In the genomic region with DNA sequence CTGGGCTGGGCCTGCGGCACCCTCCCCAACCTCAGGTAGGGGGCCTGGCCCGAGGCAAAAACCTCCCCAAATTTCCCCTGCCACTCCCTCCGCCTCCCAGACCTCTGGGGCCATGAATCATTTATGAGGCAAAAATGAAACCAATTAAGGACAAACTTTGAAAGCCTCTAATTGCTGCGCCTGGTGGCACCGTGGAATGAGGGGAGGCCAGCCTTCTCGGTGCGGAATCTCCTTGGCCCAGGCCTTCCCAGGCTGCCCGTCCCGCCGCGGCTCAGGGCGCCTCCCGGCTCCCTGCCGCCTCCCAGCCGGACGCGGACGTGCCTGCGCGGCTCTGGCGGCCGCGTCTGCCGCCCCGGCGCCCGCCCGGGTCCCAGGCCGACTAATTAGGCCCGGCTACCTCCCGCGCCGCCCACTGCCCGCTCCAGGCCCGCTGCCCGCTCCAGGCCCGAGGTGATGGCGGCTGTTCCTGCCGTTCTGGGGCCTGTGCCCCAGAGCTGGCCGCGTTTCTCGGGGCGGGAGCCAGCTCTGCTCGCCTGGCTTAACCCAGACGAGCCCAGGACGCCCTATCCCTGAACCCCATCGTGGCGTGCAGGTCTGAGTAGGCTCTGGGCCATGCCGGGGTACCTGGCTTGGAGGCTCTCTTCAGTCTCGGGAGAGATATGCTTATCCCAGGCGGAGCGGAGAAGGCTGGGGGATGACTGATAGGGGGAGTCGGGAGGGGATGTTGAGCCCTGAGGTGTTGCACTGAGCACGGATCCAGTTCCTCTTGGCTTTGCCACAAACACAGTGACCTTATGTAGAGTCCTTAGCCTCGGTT, we compare ENCODE assay signal across 8 cellular contexts. TPM values are rescaled to one million over a fixed set of nuclear protein-coding genes. Genes with fewer than 3 reads are reported as not detected.
A peak's percentile ranks its signal among the peaks of the same experiment; 100 is the strongest.
DNase-seq lines count a peak whose midpoint lies in the region; ATAC-seq, FAIRE-seq and TF ChIP-seq lines count a peak whose summit lies in the region.

No MANE protein-coding gene starts in this region.

- H3K9me3 ChIP-seq in HAP-1, result no peaks in the 10 kb centered on the region
- no peaks in the 10 kb centered on the region for H3K9me3 ChIP-seq in H1 (ENCODE audit: insufficient read depth in 2 of 2, low read depth in 1 of 2, low read length in 1 of 2)

- no peak overlapping the region for H2BK20ac ChIP-seq in H1 (ENCODE audit: low read length)

- H3K18ac ChIP-seq in H1 (ENCODE audit: extremely low read depth, low read length), result peak overlapping the region; percentile 87

- H3K4me3 ChIP-seq in HAP-1, result peak overlapping the region; percentile 17
- H3K4me3 ChIP-seq in H1 (ENCODE audit: extremely low read depth in 1 of 4, insufficient read depth in 2 of 4, low read depth in 3 of 4, low read length in 4 of 4), result peak overlapping the region in 1 of 4 experiments; percentile 48; a peak in 4 of 8 replicates
- peak overlapping the region; percentile 36 for H3K4me3 ChIP-seq in urinary bladder (ENCODE audit: low read depth, low read length)

- POLR2A ChIA-PET in H1 (lab: Charles Lee; ENCODE audit: partially characterized antibody), result interaction anchor here (0.8 to 2.5 kb wide), 10 partner anchors 10 to 40 kb away, joined by 3 to 13 read pairs (median 4); partner anchors contain the start of gene CXXC5

- 41% methylated on average over 24 of the region's 55 CpGs; no CpG with 5 or more reads in 1 of the 2 experiments for WGBS in H1 (ENCODE audit: extremely low coverage in 1 of 2, insufficient coverage in 1 of 2, insufficient read length in 1 of 2, insufficient replicate concordance in 2 of 2, low coverage in 1 of 2, low lambda C conversion rate in 2 of 2, missing lambda C conversion rate in 1 of 2), 2 experiments
- WGBS in urinary bladder, result 5% methylated on average over 55 of the region's 55 CpGs

- H3K79me1 ChIP-seq in H1 (ENCODE audit: low read depth, low read length), result peaks cover 30% of the 10 kb centered on the region

- peaks cover 18% of the 10 kb centered on the region for H3K4me1 ChIP-seq in HAP-1
- H3K4me1 ChIP-seq in H1 (replicated peaks in 1 of 4; ENCODE audit: control insufficient read depth in 3 of 4, insufficient read depth in 4 of 4, low read length in 3 of 4), result peaks cover 12 to 61% (median 45%) of the 10 kb centered on the region in 4 experiments
- H3K4me1 ChIP-seq in urinary bladder (ENCODE audit: insufficient read depth), result no peaks in the 10 kb centered on the region

- peak overlapping the region; percentile 78; the same call in 1 of the 2 replicates for H4K8ac ChIP-seq in H1 (ENCODE audit: extremely low read depth, insufficient read depth, low read length)

- FAIRE-seq in H1 (lab: Jason Lieb, UNC), result no peak

- H2BK12ac ChIP-seq in H1 (ENCODE audit: low read depth, low read length), result no peak overlapping the region

- no peak overlapping the region for H2BK120ac ChIP-seq in H1 (replicated peaks; ENCODE audit: low read depth, low read length)

- H4K91ac ChIP-seq in H1 (replicated peaks; ENCODE audit: insufficient read length, low read length), result no peak overlapping the region

- H3K23ac ChIP-seq in H1 (ENCODE audit: insufficient read length), result no peak overlapping the region

- TF ChIP-seq POLR2A in H1 (IDR thresholded peaks at IDR 0.05; ENCODE audit: control extremely low read depth in 1 of 2, low read depth in 2 of 2, low read length in 2 of 2), result no peak

- peak; percentile 54 to 57 for ATAC-seq in activated CD4-positive, CD25-positive, alpha-beta regulatory T cell treated with anti-CD3 and anti-CD28 coated beads, Interleukin-2, amount 50 U/mL, for 24 hours
- ATAC-seq in HG02798 (IDR thresholded peaks at IDR 0.05; ENCODE audit: poor library complexity, unreplicated experiment), result no peak

- H3K27ac ChIP-seq in H1 (ENCODE audit: low read depth, low read length) (no peak overlapping the region), urinary bladder (ENCODE audit: low read depth) (peak overlapping the region; percentile 83)

- peak overlapping the region in 1 of 4 experiments; percentile 27; a peak in 1 of 7 replicates for H3K9ac ChIP-seq in H1 (replicated peaks in 1 of 4; ENCODE audit: extremely low read depth in 1 of 4, low read depth in 3 of 4, low read length in 3 of 4)

- no peak overlapping the region for H2BK5ac ChIP-seq in H1 (ENCODE audit: low read depth, low read length)

- H4K5ac ChIP-seq in H1 (ENCODE audit: insufficient read length, low read depth, low read length), result no peak overlapping the region

- peak; percentile 61 for DNase-seq in AG08395 (ENCODE audit: low spot score)
- peak; percentile 30 to 51 for DNase-seq in HAP-1 (ENCODE audit: low spot score in 2 of 2)
- no peak for DNase-seq in H1 (ENCODE audit: low read depth in 1 of 2, low spot score in 2 of 2)
- peak; percentile 56 for DNase-seq in myocyte (ENCODE audit: low read depth)
- DNase-seq in T-helper 9 cell, result no peak

- 0 out of 2 replicates have a peak overlapping the region, but pooled peaks have one; percentile 4 for H2AK5ac ChIP-seq in H1 (ENCODE audit: low read depth, low read length)

- H2AFZ ChIP-seq in H1 (ENCODE audit: low read length), result no peak overlapping the region

- TF ChIP-seq RAD21 in H1 (IDR thresholded peaks at IDR 0.05 in 1 of 2, conservative IDR thresholded peaks at IDR 0.05 in 1 of 2; ENCODE audit: low read depth in 2 of 2, low read length in 2 of 2), result no peak

- in situ Hi-C loops in HAP-1 (cut with MboI; ENCODE audit: low sequenced_read_pairs), result no loop called here

- H3K4ac ChIP-seq in H1 (replicated peaks; ENCODE audit: insufficient read length, low read depth, low read length), result no peak overlapping the region

- H3K79me2 ChIP-seq in H1 (ENCODE audit: control insufficient read depth in 1 of 2, insufficient read depth in 2 of 2, low read length in 2 of 2), result peaks cover 15 to 96% of the 10 kb centered on the region in 2 experiments

- 0 out of 2 replicates have a peak overlapping the region, but pooled peaks have one; percentile 81 for H2BK15ac ChIP-seq in H1 (ENCODE audit: low read length)

- no peak overlapping the region for H3K14ac ChIP-seq in H1 (ENCODE audit: insufficient read length)

- no peak overlapping the region for H3K56ac ChIP-seq in H1 (replicated peaks; ENCODE audit: insufficient read length, low read depth, low read length)

- peaks cover 59 to 75% of the 10 kb centered on the region in 2 experiments for H4K20me1 ChIP-seq in H1 (replicated peaks in 1 of 2; ENCODE audit: control insufficient read depth in 1 of 2, insufficient read depth in 2 of 2, low read length in 2 of 2)

- CTCF ChIA-PET in H1 (lab: Charles Lee; ENCODE audit: partially characterized antibody), result interaction anchor here (1.1 to 17.2 kb wide), 8 partner anchors 10 to 97 kb away, joined by 4 to 171 read pairs (median 6); no protein-coding TSS in a partner anchor

- TF ChIP-seq CTCF in H1 (IDR thresholded peaks at IDR 0.05; ENCODE audit: control extremely low read depth in 1 of 3, insufficient read depth in 1 of 3, low read depth in 1 of 3, low read length in 3 of 3), result no peak

- H3K4me2 ChIP-seq in H1 (ENCODE audit: insufficient read depth in 1 of 2, low read depth in 2 of 2, low read length in 2 of 2), result peak overlapping the region; percentile 19 to 57; a peak in 3 of 4 replicates

- no peaks in the 10 kb centered on the region; the same call in none of the 2 replicates for H3K23me2 ChIP-seq in H1 (ENCODE audit: low read depth, low read length)

- H3K27me3 ChIP-seq in HAP-1 (ENCODE audit: low read depth) (no peaks in the 10 kb centered on the region), H1 (replicated peaks in 1 of 4; ENCODE audit: control insufficient read depth in 3 of 4, extremely low read depth in 1 of 4, insufficient read depth in 3 of 4, low read length in 3 of 4) (no peaks in the 10 kb centered on the region)

- TF ChIP-seq EP300 in H1 (IDR thresholded peaks at IDR 0.05; ENCODE audit: borderline replicate concordance in 1 of 2, low read depth in 2 of 2, low read length in 2 of 2), result no peak

- H3K36me3 ChIP-seq in HAP-1 (replicated peaks) (no peaks in the 10 kb centered on the region), H1 (ENCODE audit: control insufficient read depth in 2 of 4, insufficient read depth in 4 of 4, low read length in 3 of 4) (no peaks in the 10 kb centered on the region), urinary bladder (ENCODE audit: insufficient read depth) (no peaks in the 10 kb centered on the region)

TF ChIP-seq in H1, 55 proteins besides CTCF, POLR2A, EP300 and RAD21:
- no peak for TF ChIP-seq GTF2F1 (IDR thresholded peaks at IDR 0.05; ENCODE audit: borderline replicate concordance, low read depth, low read length)
- TF ChIP-seq GABPA (IDR thresholded peaks at IDR 0.05; ENCODE audit: borderline replicate concordance, insufficient read depth, low read length), result peak; percentile 35; the same call in 1 of the 2 replicates
- TF ChIP-seq ATF3 (IDR thresholded peaks at IDR 0.05; ENCODE audit: insufficient read depth, low read depth, low read length), result no peak
- TF ChIP-seq SUZ12 (IDR thresholded peaks at IDR 0.05; ENCODE audit: low read length), result no peak
- no peak for TF ChIP-seq SIX5 (IDR thresholded peaks at IDR 0.05; ENCODE audit: low read depth, low read length)
- no peak for TF ChIP-seq RNF2 (IDR thresholded peaks at IDR 0.05; ENCODE audit: borderline replicate concordance, low read depth, low read length, missing control alignments, poor library complexity, severe bottlenecking)
- no peak for TF ChIP-seq SP1 (IDR thresholded peaks at IDR 0.05; ENCODE audit: low read depth, low read length)
- no peak for TF ChIP-seq ZNF274 (IDR thresholded peaks at IDR 0.05; ENCODE audit: borderline replicate concordance, extremely low read depth, low read length)

RNA-seq across cellular contexts. Expression of gene CXXC5, which starts 20.1 kb away (rescaled TPM):
- 74.0 and 78.3 TPM in 2 replicates for total RNA-seq in H1 (2021; fragmentation: NEBNext Ultra II Directional; extraction: Animal tissue kit (Norgen Biotek cat#: 25700))
- polyA plus RNA-seq in H1 (2011; rRNA removed) (61.4 and 83.5 TPM in 2 replicates), urinary bladder (28.2 TPM)
- 68.8 TPM for polyA plus RNA-seq in H1 (2011; cell fraction: cytosol; rRNA removed)
- polyA plus RNA-seq in H1 (2011; cell fraction: nucleus; rRNA removed), result 52.7 TPM
- polyA plus RNA-seq in H1 (2012, experiment 1 of 2), result 35.6 to 47.4 TPM (median 43.3 TPM) in 4 replicates
- 56.6 TPM for polyA plus RNA-seq in H1 (2012, experiment 2 of 2)
- polyA plus RNA-seq in H1 (2013, experiment 1 of 2), result 62.3 TPM
- 67.3 TPM for polyA plus RNA-seq in H1 (2013, experiment 2 of 2)
- polyA minus RNA-seq in H1 (2011; rRNA and poly(A)+ RNA removed), result 25.6 and 39.8 TPM in 2 replicates
- polyA minus RNA-seq in H1 (2011; cell fraction: cytosol; rRNA and poly(A)+ RNA removed), result 50.7 TPM
- 39.2 TPM for polyA minus RNA-seq in H1 (2011; cell fraction: nucleus; rRNA and poly(A)+ RNA removed)
- total RNA-seq in myocyte (246 and 253 TPM in 2 replicates), urinary bladder (28.0 TPM)
- 186 TPM for polyA plus RNA-seq in myocyte (2012)

Comparison
In these comparisons a context has a peak if more than half of its experiments do, and no peak if none do; other contexts are left out.
1. DNase-seq: peak in AG08395 (single experiment), HAP-1 (2 of 2) and myocyte (single experiment); none in H1 (0 of 2) and T-helper 9 cell (single experiment).